Comparison of ENCODE assay signal across 1 cellular context in genomic region chr19:49638360-49638759, GRCh38.
TF ChIP-seq lines count a peak whose summit lies in the region.

No MANE protein-coding gene starts in this region.

TF ChIP-seq in K562, 482 proteins besides CTCF, POLR2A, EP300 and RAD21:
- peak; percentile 89 for TF ChIP-seq ZNF263 (CRISPR knock-in tag; IDR thresholded peaks at IDR 0.05; ENCODE audit: borderline replicate concordance)
- TF ChIP-seq UBTF (IDR thresholded peaks at IDR 0.05; ENCODE audit: borderline replicate concordance in 1 of 2, low read depth in 2 of 2, low read length in 2 of 2), result 0 out of 4 replicates have a peak, but pooled peaks of 1 of the 2 experiments have one; percentile 10
- peak in 1 of 2 experiments; percentile 63 for TF ChIP-seq AFF1 (IDR thresholded peaks at IDR 0.05; ENCODE audit: low read depth in 1 of 2, partially characterized antibody in 2 of 2)
- peak; percentile 29; the same call in 1 of the 2 replicates for TF ChIP-seq VEZF1 (CRISPR knock-in tag; IDR thresholded peaks at IDR 0.05)
- TF ChIP-seq THAP12 (CRISPR knock-in tag; IDR thresholded peaks at IDR 0.05), result no peak
